15 cellular contexts compared by ENCODE assay signal in genomic region chr20:5400164-5400762, GRCh38.
DNase-seq lines count a peak whose midpoint lies in the region; ATAC-seq and TF ChIP-seq lines count a peak whose summit lies in the region.
"Had no signal": no experiment of that assay in that cellular context is flagged by ENCODE, and none has a peak within 500 bp of the region (broad histone marks: within the 10 kb centered on the region; RNA-seq: fewer than 3 reads in every experiment).

No MANE protein-coding gene starts in this region.

- H3K9me3 Mint-ChIP-seq in activated CD8-positive, alpha-beta T cell treated with anti-CD3 and anti-CD28 coated beads, Interleukin-2, amount 10 ng/mL, durations not matched to agents 7 days and 5 days (ENCODE audit: insufficient read depth) = no peaks in the 10 kb centered on the region
- H3K9me3 Mint-ChIP-seq in effector memory CD8-positive, alpha-beta T cell = peaks cover 0 to 6% of the 10 kb centered on the region in 2 donors

- TF ChIP-seq CTCF in coronary artery (IDR thresholded peaks at IDR 0.05) = no peak

- in situ Hi-C loops in Caki2 (cut with HindIII; ENCODE audit: low pct_unique_long_range_greater_than_20kb, low sequenced_read_pairs) = no loop called here

- no peak overlapping the region for H3K4me3 ChIP-seq in coronary artery
- H3K4me3 ChIP-seq: body of pancreas, heart right ventricle had no signal

- no peak overlapping the region for H3K4me3 Mint-ChIP-seq in activated CD8-positive, alpha-beta T cell treated with anti-CD3 and anti-CD28 coated beads, Interleukin-2, amount 10 ng/mL, durations not matched to agents 7 days and 5 days
- no peak overlapping the region for H3K4me3 Mint-ChIP-seq in effector memory CD8-positive, alpha-beta T cell
- H3K4me3 Mint-ChIP-seq: stimulated activated naive B cell treated with anti-CD40 and anti-IgM and Interleukin-4, amounts not matched to agents 10 μg/mL and 1 μg/mL and 100 μg/mL, for 72 hours had no signal

- no peak overlapping the region for H3K27ac ChIP-seq in coronary artery
- H3K27ac ChIP-seq: body of pancreas, heart right ventricle had no signal

- no peak overlapping the region for H3K27ac Mint-ChIP-seq in activated CD8-positive, alpha-beta T cell treated with anti-CD3 and anti-CD28 coated beads, Interleukin-2, amount 10 ng/mL, durations not matched to agents 7 days and 5 days
- no peak overlapping the region for H3K27ac Mint-ChIP-seq in effector memory CD8-positive, alpha-beta T cell
- H3K27ac Mint-ChIP-seq: stimulated activated naive B cell treated with anti-CD40 and anti-IgM and Interleukin-4, amounts not matched to agents 10 μg/mL and 1 μg/mL and 100 μg/mL, for 72 hours had no signal

- peaks cover 3% of the 10 kb centered on the region for H3K27me3 Mint-ChIP-seq in activated CD8-positive, alpha-beta T cell treated with anti-CD3 and anti-CD28 coated beads, Interleukin-2, amount 10 ng/mL, durations not matched to agents 7 days and 5 days (ENCODE audit: low read depth)
- H3K27me3 Mint-ChIP-seq in effector memory CD8-positive, alpha-beta T cell = peaks cover 31 to 33% of the 10 kb centered on the region in 2 donors

- ATAC-seq in activated CD8-positive, alpha-beta T cell treated with anti-CD3 and anti-CD28 coated beads, Interleukin-2, amount 10 ng/mL, durations not matched to agents 7 days and 5 days = no peak
- no peak for ATAC-seq in effector memory CD8-positive, alpha-beta T cell (replicated peaks)
- no peak for ATAC-seq in HG03039 (IDR thresholded peaks at IDR 0.05; ENCODE audit: unreplicated experiment)
- ATAC-seq: body of pancreas; heart right ventricle; stimulated activated naive B cell treated with anti-CD40 and anti-IgM and Interleukin-4, amounts not matched to agents 10 μg/mL and 1 μg/mL and 100 μg/mL, for 72 hours had no signal

- H3K36me3 Mint-ChIP-seq in activated CD8-positive, alpha-beta T cell treated with anti-CD3 and anti-CD28 coated beads, Interleukin-2, amount 10 ng/mL, durations not matched to agents 7 days and 5 days (ENCODE audit: low read depth) = no peaks in the 10 kb centered on the region
- no peaks in the 10 kb centered on the region for H3K36me3 Mint-ChIP-seq in effector memory CD8-positive, alpha-beta T cell (ENCODE audit: insufficient read depth)
- H3K36me3 Mint-ChIP-seq: stimulated activated naive B cell treated with anti-CD40 and anti-IgM and Interleukin-4, amounts not matched to agents 10 μg/mL and 1 μg/mL and 100 μg/mL, for 72 hours had no signal

- DNase-seq in Caki2 (ENCODE audit: low read depth) (peak; percentile 29), HT-29 (ENCODE audit: low spot score) (peak; percentile 26), iPS DF 19.7 (ENCODE audit: low read depth, low spot score) (peak; percentile 9), NCI-H2196 treated with DMSO at 0.1 percent for 48 hours (lab: John Stamatoyannopoulos, UW; ENCODE audit: unreplicated experiment) (no peak), coronary artery (ENCODE audit: low spot score) (no peak)
- peak; percentile 45 for DNase-seq in activated CD8-positive, alpha-beta T cell treated with anti-CD3 and anti-CD28 coated beads, Interleukin-2, amount 10 ng/mL, durations not matched to agents 7 days and 5 days
- DNase-seq in effector memory CD8-positive, alpha-beta T cell = no peak
- DNase-seq: activated CD8-positive, alpha-beta memory T cell treated with anti-CD3 and anti-CD28 coated beads for 24 hours; body of pancreas; NCI-H146; SHP77; stimulated activated CD4-positive, alpha-beta T cell treated with anti-CD3 and anti-CD28 coated beads, Interleukin-12 subunit alpha, Interleukin-12 subunit beta, amount 100 ng/mL, for 4 hours; stimulated activated naive B cell treated with anti-CD40 and anti-IgM and Interleukin-4, amounts not matched to agents 10 μg/mL and 1 μg/mL and 100 μg/mL, for 72 hours had no signal

- no peaks in the 10 kb centered on the region for H3K4me1 Mint-ChIP-seq in activated CD8-positive, alpha-beta T cell treated with anti-CD3 and anti-CD28 coated beads, Interleukin-2, amount 10 ng/mL, durations not matched to agents 7 days and 5 days (ENCODE audit: low read depth)
- no peaks in the 10 kb centered on the region for H3K4me1 Mint-ChIP-seq in effector memory CD8-positive, alpha-beta T cell (ENCODE audit: low read depth in 2 of 2)
- H3K4me1 Mint-ChIP-seq: stimulated activated naive B cell treated with anti-CD40 and anti-IgM and Interleukin-4, amounts not matched to agents 10 μg/mL and 1 μg/mL and 100 μg/mL, for 72 hours had no signal

- CTCF ChIA-PET in activated CD8-positive, alpha-beta T cell treated with anti-CD3 and anti-CD28 coated beads, Interleukin-2, amount 10 ng/mL, durations not matched to agents 7 days and 5 days (lab: Charles Lee) = interaction anchor here (0.9 kb wide), 1 partner anchor 48 kb away, joined by 3 read pairs; no protein-coding TSS in a partner anchor

- POLR2A ChIA-PET in activated CD8-positive, alpha-beta T cell treated with anti-CD3 and anti-CD28 coated beads, Interleukin-2, amount 10 ng/mL, durations not matched to agents 7 days and 5 days (lab: Charles Lee) = no interaction called here

Comparison
In these comparisons a context has a peak if more than half of its experiments do, and no peak if none do; other contexts are left out.
1. DNase-seq: peak in Caki2 (single experiment), HT-29 (single experiment), activated CD8-positive, alpha-beta T cell treated with anti-CD3 and anti-CD28 coated beads, Interleukin-2, amount 10 ng/mL, durations not matched to agents 7 days and 5 days (single experiment) and iPS DF 19.7 (single experiment); none in effector memory CD8-positive, alpha-beta T cell (0 of 3), NCI-H2196 treated with DMSO at 0.1 percent for 48 hours (single experiment) and coronary artery (single experiment).